ENCODE assay signal across 18 cellular contexts in the genomic region with DNA sequence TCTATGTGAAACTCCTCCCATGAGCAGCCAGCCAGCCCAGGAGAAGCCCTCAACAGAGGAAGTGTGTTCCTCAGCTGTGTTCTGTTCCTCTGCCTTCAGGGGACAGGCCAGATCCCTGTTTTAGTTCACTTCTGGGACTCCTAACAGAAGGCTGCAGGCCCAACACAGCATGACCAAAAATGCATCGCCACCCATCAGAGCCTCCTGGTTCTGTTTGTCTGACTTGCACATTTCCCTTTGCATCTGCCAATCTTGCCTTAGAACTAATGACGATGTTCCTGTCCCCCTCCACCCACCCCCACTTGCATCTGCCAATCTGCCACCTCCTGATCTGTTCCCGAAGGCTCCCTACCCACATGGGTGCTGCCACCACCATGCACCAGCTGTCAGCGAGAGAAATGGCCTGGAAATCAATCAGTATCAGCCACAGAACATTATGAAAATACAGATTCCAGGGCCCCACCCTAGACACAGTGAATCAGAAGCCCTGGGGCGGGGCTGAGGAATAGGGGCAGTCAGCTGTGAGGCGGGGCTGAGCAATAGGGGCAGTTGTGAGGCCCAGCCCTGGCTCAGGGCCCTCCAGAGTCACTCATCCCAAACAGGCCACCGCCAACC. TPM values are rescaled to one million over a fixed set of nuclear protein-coding genes. Genes with fewer than 3 reads are reported as not detected.
DNase-seq lines count a peak whose midpoint lies in the region; ATAC-seq and TF ChIP-seq lines count a peak whose summit lies in the region.
"Had no signal": no experiment of that assay in that cellular context is flagged by ENCODE, and none has a peak within 500 bp of the region (broad histone marks: within the 10 kb centered on the region; RNA-seq: fewer than 3 reads in every experiment).

No MANE protein-coding gene starts in this region.

- H3K4me3 ChIP-seq in CD4-positive, CD25-positive, alpha-beta regulatory T cell (ENCODE audit: low read depth, low read length) = no peak overlapping the region
- H3K4me3 ChIP-seq: gastrocnemius medialis, ovary, SJSA1, stomach had no signal

- DNase-seq in CD4-positive, CD25-positive, alpha-beta regulatory T cell = no peak
- DNase-seq in mesenteric fat pad (ENCODE audit: low spot score) (peak; percentile 57), RPMI8226 (no peak)
- DNase-seq in stimulated activated CD4-positive, alpha-beta T cell treated with anti-CD3 and anti-CD28 coated beads, Interleukin-4, amount 100 ng/mL, for 4 hours = no peak
- DNase-seq: activated gamma-delta T cell treated with Interleukin-2 at 50 U/mL for 16 hours; BE2C; effector CD8-positive, alpha-beta T cell; EL; gastrocnemius medialis; ovary; stomach had no signal

- H3K4me1 ChIP-seq in CD4-positive, CD25-positive, alpha-beta regulatory T cell (ENCODE audit: control insufficient read depth, insufficient read depth, low read length, poor library complexity, severe bottlenecking) = peaks cover 29% of the 10 kb centered on the region
- H3K4me1 ChIP-seq: BE2C, SJSA1 had no signal

- peak overlapping the region; percentile 14 to 36 (median 32) for H3K27ac Mint-ChIP-seq in CD4-positive, CD25-positive, alpha-beta regulatory T cell
- H3K27ac Mint-ChIP-seq: mesothelial cell of epicardium had no signal

- no peak overlapping the region for H3K27ac ChIP-seq in CD4-positive, CD25-positive, alpha-beta regulatory T cell (ENCODE audit: insufficient read depth, low read length, poor library complexity, severe bottlenecking)
- peak overlapping the region; percentile 29 for H3K27ac ChIP-seq in angular gyrus (ENCODE audit: low read depth, low read length)
- H3K27ac ChIP-seq: ovary, SJSA1, stomach had no signal

- H3K4me3 Mint-ChIP-seq in CD4-positive, CD25-positive, alpha-beta regulatory T cell = peak overlapping the region in 1 of 4 donors; percentile 43
- H3K4me3 Mint-ChIP-seq: brain, mesothelial cell of epicardium had no signal

- peaks cover 0 to 27% (median 8%) of the 10 kb centered on the region in 4 donors for H3K4me1 Mint-ChIP-seq in CD4-positive, CD25-positive, alpha-beta regulatory T cell
- H3K4me1 Mint-ChIP-seq: mesothelial cell of epicardium had no signal

- no peak for TF ChIP-seq EP300 in Ishikawa (IDR thresholded peaks at IDR 0.05; ENCODE audit: borderline replicate concordance)

- H3K9me3 ChIP-seq in CD4-positive, CD25-positive, alpha-beta regulatory T cell (ENCODE audit: control insufficient read depth in 2 of 2, low read length in 2 of 2) = no peaks in the 10 kb centered on the region
- H3K9me3 ChIP-seq: BE2C, gastrocnemius medialis, ovary, SJSA1, stomach had no signal

- H3K36me3 ChIP-seq in CD4-positive, CD25-positive, alpha-beta regulatory T cell (ENCODE audit: control insufficient read depth, insufficient read depth, low read length) = peaks cover 3% of the 10 kb centered on the region
- H3K36me3 ChIP-seq: gastrocnemius medialis, ovary had no signal

- TF ChIP-seq RAD21 in Ishikawa (IDR thresholded peaks at IDR 0.05; ENCODE audit: low read depth) = no peak

- no peaks in the 10 kb centered on the region for H3K9me3 Mint-ChIP-seq in CD4-positive, CD25-positive, alpha-beta regulatory T cell
- H3K9me3 Mint-ChIP-seq: brain, mesothelial cell of epicardium had no signal

- ATAC-seq in CD4-positive, CD25-positive, alpha-beta regulatory T cell (ENCODE audit: low read depth in 2 of 2) = no peak
- no peak for ATAC-seq in GM18498 (IDR thresholded peaks at IDR 0.05; ENCODE audit: unreplicated experiment)
- ATAC-seq in GM19035 (IDR thresholded peaks at IDR 0.05; ENCODE audit: unreplicated experiment) = no peak
- ATAC-seq: gastrocnemius medialis had no signal

- H3K36me3 Mint-ChIP-seq in CD4-positive, CD25-positive, alpha-beta regulatory T cell = no peaks in the 10 kb centered on the region

- no peaks in the 10 kb centered on the region for H3K27me3 ChIP-seq in CD4-positive, CD25-positive, alpha-beta regulatory T cell (ENCODE audit: control insufficient read depth, insufficient read depth, low read length)
- H3K27me3 ChIP-seq: BE2C, gastrocnemius medialis, ovary, SJSA1 had no signal

- peaks cover 15% of the 10 kb centered on the region for H3K27me3 Mint-ChIP-seq in CD4-positive, CD25-positive, alpha-beta regulatory T cell
- H3K27me3 Mint-ChIP-seq: brain had no signal

TF ChIP-seq in Ishikawa, 13 proteins besides CTCF, POLR2A, EP300 and RAD21:
- no peak for TF ChIP-seq TAF1 (IDR thresholded peaks at IDR 0.05; ENCODE audit: low read depth)
- peak; percentile 52; the same call in 1 of the 2 replicates for TF ChIP-seq NFIC (IDR thresholded peaks at IDR 0.05)

RNA-seq across cellular contexts. Expression of a gene that starts 51.0 kb away (rescaled TPM):
- 72.1 TPM for total RNA-seq in CD4-positive, CD25-positive, alpha-beta regulatory T cell
- 10 to 100 TPM; 33.6 to 45.5 (median 39.5) TPM for polyA plus RNA-seq in CD4-positive, CD25-positive, alpha-beta regulatory T cell
- 120 TPM for total RNA-seq in mesenteric fat pad
